19 cellular contexts compared by ENCODE assay signal in genomic region chr19:13076787-13077186, GRCh38. TPM values are rescaled to one million over a fixed set of nuclear protein-coding genes. Genes with fewer than 3 reads are reported as not detected.
DNase-seq lines count a peak whose midpoint lies in the region; ATAC-seq and TF ChIP-seq lines count a peak whose summit lies in the region.
"Had no signal": no experiment of that assay in that cellular context is flagged by ENCODE, and none has a peak within 500 bp of the region (broad histone marks: within the 10 kb centered on the region; RNA-seq: fewer than 3 reads in every experiment).

No MANE protein-coding gene starts in this region.

- H3K4me2 ChIP-seq in GM23338, result peak overlapping the region; percentile 72; the same call in 1 of the 2 replicates

- H3K9me3 Mint-ChIP-seq in GM23338, result no peaks in the 10 kb centered on the region
- H3K9me3 Mint-ChIP-seq: activated naive CD8-positive, alpha-beta T cell treated with anti-CD3 and anti-CD28 coated beads, Interleukin-2, amount 50 U/mL, for 24 hours; endodermal cell; naive B cell; type B pancreatic cell had no signal

- WGBS in suprapubic skin, result 50% methylated on average over 1 of the region's 6 CpGs

- DNase-seq in GM23338 (ENCODE audit: low spot score) (no peak), medulla oblongata (ENCODE audit: extremely low spot score) (peak; percentile 82), suprapubic skin (ENCODE audit: low spot score in 2 of 2) (no peak), foreskin melanocyte (no peak), T-helper 17 cell (no peak)
- DNase-seq in activated CD8-positive, alpha-beta memory T cell treated with anti-CD3 and anti-CD28 coated beads, Interleukin-2, amount 50 U/mL, for 48 hours, result no peak
- DNase-seq: activated CD8-positive, alpha-beta T cell treated with anti-CD3 and anti-CD28 coated beads, Interleukin-2, amount 10 ng/mL, durations not matched to agents 7 days and 5 days; activated naive CD8-positive, alpha-beta T cell treated with anti-CD3 and anti-CD28 coated beads, Interleukin-2, amount 50 U/mL, for 24 hours; cerebellar nuclear complex; EL; naive B cell; NCI-H1436; NCI-H82; spleen; WERI-Rb-1 had no signal

- no peak for TF ChIP-seq POLR2A in suprapubic skin (IDR thresholded peaks at IDR 0.05)

- no peaks in the 10 kb centered on the region for H3K79me2 ChIP-seq in GM23338 (replicated peaks; ENCODE audit: insufficient read depth)

- H3K36me3 ChIP-seq in GM23338 (ENCODE audit: insufficient read depth) (no peaks in the 10 kb centered on the region), suprapubic skin (peaks cover 63% of the 10 kb centered on the region)
- H3K36me3 ChIP-seq: WERI-Rb-1 had no signal

- no peak for TF ChIP-seq EP300 in suprapubic skin (IDR thresholded peaks at IDR 0.05)

- no peaks in the 10 kb centered on the region for H3F3A ChIP-seq in GM23338 (replicated peaks; ENCODE audit: low read depth)

- H3K4me1 ChIP-seq in GM23338 (ENCODE audit: insufficient read depth) (peaks cover 27% of the 10 kb centered on the region), suprapubic skin (peaks cover 59% of the 10 kb centered on the region)

- H3K4me3 ChIP-seq in GM23338 (no peak overlapping the region), suprapubic skin (no peak overlapping the region)
- H3K4me3 ChIP-seq: spleen had no signal

- peaks cover 8% of the 10 kb centered on the region; the same call in 1 of the 2 replicates for H3K27me3 ChIP-seq in GM23338 (ENCODE audit: insufficient read depth)
- H3K27me3 ChIP-seq in suprapubic skin, result no peaks in the 10 kb centered on the region
- H3K27me3 ChIP-seq: spleen had no signal

- H3K9me3 ChIP-seq in suprapubic skin (no peaks in the 10 kb centered on the region), T-helper 17 cell (ENCODE audit: control insufficient read depth, low read length, poor library complexity, severe bottlenecking) (no peaks in the 10 kb centered on the region)
- H3K9me3 ChIP-seq: spleen had no signal

- no peaks in the 10 kb centered on the region for H3K9me2 ChIP-seq in GM23338 (ENCODE audit: insufficient read depth)

- H3K4me1 Mint-ChIP-seq in GM23338 (peaks cover 26% of the 10 kb centered on the region), T-helper 17 cell (peaks cover 6% of the 10 kb centered on the region)
- H3K4me1 Mint-ChIP-seq: activated naive CD8-positive, alpha-beta T cell treated with anti-CD3 and anti-CD28 coated beads, Interleukin-2, amount 50 U/mL, for 24 hours had no signal

- no peak for ATAC-seq in GM23338
- no peak for ATAC-seq in T-helper 17 cell
- no peak for ATAC-seq in HG03521 (IDR thresholded peaks at IDR 0.05; ENCODE audit: unreplicated experiment)
- ATAC-seq: activated CD8-positive, alpha-beta T cell treated with anti-CD3 and anti-CD28 coated beads, Interleukin-2, amount 10 ng/mL, durations not matched to agents 7 days and 5 days; activated naive CD8-positive, alpha-beta T cell treated with anti-CD3 and anti-CD28 coated beads, Interleukin-2, amount 50 U/mL, for 24 hours had no signal

- H3K27me3 Mint-ChIP-seq in GM23338 (ENCODE audit: insufficient read depth, low read depth, poor library complexity) (peaks cover 31% of the 10 kb centered on the region), T-helper 17 cell (peaks cover 4% of the 10 kb centered on the region)
- H3K27me3 Mint-ChIP-seq: activated naive CD8-positive, alpha-beta T cell treated with anti-CD3 and anti-CD28 coated beads, Interleukin-2, amount 50 U/mL, for 24 hours had no signal

- peak overlapping the region; percentile 80 for H2AFZ ChIP-seq in GM23338

- H4K20me1 ChIP-seq in GM23338 (replicated peaks; ENCODE audit: insufficient read depth), result no peaks in the 10 kb centered on the region

- no peaks in the 10 kb centered on the region for H3K36me3 Mint-ChIP-seq in GM23338 (ENCODE audit: low read depth)
- H3K36me3 Mint-ChIP-seq in T-helper 17 cell (ENCODE audit: low read depth), result no peaks in the 10 kb centered on the region
- H3K36me3 Mint-ChIP-seq: naive B cell, type B pancreatic cell had no signal

- H3K4me3 Mint-ChIP-seq in GM23338 (no peak overlapping the region), T-helper 17 cell (no peak overlapping the region)
- H3K4me3 Mint-ChIP-seq: activated CD8-positive, alpha-beta T cell treated with anti-CD3 and anti-CD28 coated beads, Interleukin-2, amount 10 ng/mL, durations not matched to agents 7 days and 5 days; activated naive CD8-positive, alpha-beta T cell treated with anti-CD3 and anti-CD28 coated beads, Interleukin-2, amount 50 U/mL, for 24 hours; endodermal cell; naive B cell; type B pancreatic cell had no signal

- H3K27ac ChIP-seq in GM23338 (ENCODE audit: low read depth) (no peak overlapping the region), cingulate gyrus (ENCODE audit: low read depth, low read length) (peak overlapping the region; percentile 96), suprapubic skin (peak overlapping the region; percentile 51)
- H3K27ac ChIP-seq: spleen, WERI-Rb-1 had no signal

- H3K27ac Mint-ChIP-seq in GM23338, result no peak overlapping the region
- no peak overlapping the region for H3K27ac Mint-ChIP-seq in T-helper 17 cell
- H3K27ac Mint-ChIP-seq: activated CD8-positive, alpha-beta T cell treated with anti-CD3 and anti-CD28 coated beads, Interleukin-2, amount 10 ng/mL, durations not matched to agents 7 days and 5 days; activated naive CD8-positive, alpha-beta T cell treated with anti-CD3 and anti-CD28 coated beads, Interleukin-2, amount 50 U/mL, for 24 hours; endodermal cell; naive B cell; type B pancreatic cell had no signal

- TF ChIP-seq CTCF in GM23338 (conservative IDR thresholded peaks at IDR 0.05; ENCODE audit: low read depth in 2 of 2) (no peak), suprapubic skin (IDR thresholded peaks at IDR 0.05) (no peak)

TF ChIP-seq in GM23338, 12 proteins besides CTCF, POLR2A, EP300 and RAD21 (continues in another document):
- no peak for TF ChIP-seq ZNF331 (CRISPR knock-in tag; IDR thresholded peaks at IDR 0.05; ENCODE audit: low read depth)
- TF ChIP-seq JUNB (IDR thresholded peaks at IDR 0.05; ENCODE audit: unreplicated experiment), result no peak
- TF ChIP-seq, protein P1, sequence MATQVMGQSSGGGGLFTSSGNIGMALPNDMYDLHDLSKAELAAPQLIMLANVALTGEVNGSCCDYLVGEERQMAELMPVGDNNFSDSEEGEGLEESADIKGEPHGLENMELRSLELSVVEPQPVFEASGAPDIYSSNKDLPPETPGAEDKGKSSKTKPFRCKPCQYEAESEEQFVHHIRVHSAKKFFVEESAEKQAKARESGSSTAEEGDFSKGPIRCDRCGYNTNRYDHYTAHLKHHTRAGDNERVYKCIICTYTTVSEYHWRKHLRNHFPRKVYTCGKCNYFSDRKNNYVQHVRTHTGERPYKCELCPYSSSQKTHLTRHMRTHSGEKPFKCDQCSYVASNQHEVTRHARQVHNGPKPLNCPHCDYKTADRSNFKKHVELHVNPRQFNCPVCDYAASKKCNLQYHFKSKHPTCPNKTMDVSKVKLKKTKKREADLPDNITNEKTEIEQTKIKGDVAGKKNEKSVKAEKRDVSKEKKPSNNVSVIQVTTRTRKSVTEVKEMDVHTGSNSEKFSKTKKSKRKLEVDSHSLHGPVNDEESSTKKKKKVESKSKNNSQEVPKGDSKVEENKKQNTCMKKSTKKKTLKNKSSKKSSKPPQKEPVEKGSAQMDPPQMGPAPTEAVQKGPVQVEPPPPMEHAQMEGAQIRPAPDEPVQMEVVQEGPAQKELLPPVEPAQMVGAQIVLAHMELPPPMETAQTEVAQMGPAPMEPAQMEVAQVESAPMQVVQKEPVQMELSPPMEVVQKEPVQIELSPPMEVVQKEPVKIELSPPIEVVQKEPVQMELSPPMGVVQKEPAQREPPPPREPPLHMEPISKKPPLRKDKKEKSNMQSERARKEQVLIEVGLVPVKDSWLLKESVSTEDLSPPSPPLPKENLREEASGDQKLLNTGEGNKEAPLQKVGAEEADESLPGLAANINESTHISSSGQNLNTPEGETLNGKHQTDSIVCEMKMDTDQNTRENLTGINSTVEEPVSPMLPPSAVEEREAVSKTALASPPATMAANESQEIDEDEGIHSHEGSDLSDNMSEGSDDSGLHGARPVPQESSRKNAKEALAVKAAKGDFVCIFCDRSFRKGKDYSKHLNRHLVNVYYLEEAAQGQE (IDR thresholded peaks at IDR 0.05; ENCODE audit: unreplicated experiment), result no peak
- TF ChIP-seq, protein P2, sequence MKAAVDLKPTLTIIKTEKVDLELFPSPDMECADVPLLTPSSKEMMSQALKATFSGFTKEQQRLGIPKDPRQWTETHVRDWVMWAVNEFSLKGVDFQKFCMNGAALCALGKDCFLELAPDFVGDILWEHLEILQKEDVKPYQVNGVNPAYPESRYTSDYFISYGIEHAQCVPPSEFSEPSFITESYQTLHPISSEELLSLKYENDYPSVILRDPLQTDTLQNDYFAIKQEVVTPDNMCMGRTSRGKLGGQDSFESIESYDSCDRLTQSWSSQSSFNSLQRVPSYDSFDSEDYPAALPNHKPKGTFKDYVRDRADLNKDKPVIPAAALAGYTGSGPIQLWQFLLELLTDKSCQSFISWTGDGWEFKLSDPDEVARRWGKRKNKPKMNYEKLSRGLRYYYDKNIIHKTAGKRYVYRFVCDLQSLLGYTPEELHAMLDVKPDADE (IDR thresholded peaks at IDR 0.05), result no peak
- TF ChIP-seq CREB1 (CRISPR knock-in tag; IDR thresholded peaks at IDR 0.05; ENCODE audit: low read depth), result no peak
- TF ChIP-seq EZH2phosphoT487 (IDR thresholded peaks at IDR 0.05; ENCODE audit: unreplicated experiment), result no peak

RNA-seq across cellular contexts. Expression of gene LYL1, which starts 25.9 kb away (rescaled TPM):
- 0.47 and 2.2 TPM in 2 replicates for total RNA-seq in GM23338 (2014; rRNA removed; shearing (Covaris generic))
- 0.77 and 1.2 TPM in 2 replicates for polyA plus RNA-seq in GM23338 (2016; fragmentation: Nextera tagmentation; extraction: Ambion mirVana)
- total RNA-seq in suprapubic skin, result 1 to 10 TPM; 1.5 to 2.7 (median 2.2) TPM
- 10 to 100 TPM in 1 of 2 donors, 1 to 10 TPM in 1; 6.9 to 17.9 TPM for total RNA-seq in T-helper 17 cell

RNA-seq across cellular contexts. Expression of gene TRMT1, which starts 39.8 kb away (rescaled TPM):
- total RNA-seq in GM23338 (2014; rRNA removed; shearing (Covaris generic)), result 76.4 and 88.6 TPM in 2 replicates
- polyA plus RNA-seq in GM23338 (2016; fragmentation: Nextera tagmentation; extraction: Ambion mirVana), result 90.1 and 92.6 TPM in 2 replicates
- 10 to 100 TPM; 35.1 to 46.2 (median 40.6) TPM for total RNA-seq in suprapubic skin
- total RNA-seq in T-helper 17 cell, result 10 to 100 TPM; 60.3 to 72.3 TPM

RNA-seq across cellular contexts. Expression of gene NACC1, which starts 41.3 kb away (rescaled TPM):
- total RNA-seq in GM23338 (2014; rRNA removed; shearing (Covaris generic)), result 203 and 260 TPM in 2 replicates
- polyA plus RNA-seq in GM23338 (2016; fragmentation: Nextera tagmentation; extraction: Ambion mirVana), result 12.4 and 16.1 TPM in 2 replicates
- total RNA-seq in suprapubic skin, result 10 to 100 TPM; 13.4 to 47.6 (median 35.3) TPM
- 10 to 100 TPM; 23.1 to 26.4 TPM for total RNA-seq in T-helper 17 cell
